Comparison of ENCODE assay signal across 16 cellular contexts in the genomic region with DNA sequence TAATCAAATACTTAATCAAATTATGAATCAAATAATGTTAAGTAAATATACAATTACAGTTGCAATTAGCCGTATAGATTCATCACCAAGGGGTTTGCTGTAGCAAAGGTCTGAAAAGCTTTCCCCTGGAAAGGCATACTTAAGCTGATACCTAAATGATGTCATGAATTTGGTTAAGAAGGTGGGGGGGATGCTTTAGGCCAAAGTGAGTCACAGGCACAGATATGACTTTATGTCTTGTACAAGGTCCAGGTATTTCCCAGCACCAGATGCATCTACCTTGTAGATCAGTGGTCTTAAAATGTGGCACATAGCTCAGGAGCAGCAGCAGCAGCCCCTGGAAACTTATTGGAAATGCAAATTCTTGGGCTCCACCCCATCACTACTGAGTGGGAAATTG.
DNase-seq lines count a peak whose midpoint lies in the region; ATAC-seq, FAIRE-seq and TF ChIP-seq lines count a peak whose summit lies in the region.
"Had no signal": no experiment of that assay in that cellular context is flagged by ENCODE, and none has a peak within 500 bp of the region (broad histone marks: within the 10 kb centered on the region; RNA-seq: fewer than 3 reads in every experiment).

No MANE protein-coding gene starts in this region.

- no peaks in the 10 kb centered on the region for H3K4me1 ChIP-seq in HepG2 (ENCODE audit: insufficient read depth, low read length)
- no peaks in the 10 kb centered on the region for H3K4me1 ChIP-seq in right lobe of liver
- H3K4me1 ChIP-seq in psoas muscle = no peaks in the 10 kb centered on the region
- H3K4me1 ChIP-seq: left ventricle myocardium inferior, testis had no signal

- CTCF ChIA-PET in HepG2 (lab: Yijun Ruan, JAX; ENCODE audit: low intra/inter-chr PET ratio, low total read pairs) = no interaction called here

- H3K9me3 ChIP-seq in HepG2 (ENCODE audit: low read length) = peaks cover 81% of the 10 kb centered on the region
- H3K9me3 ChIP-seq in right lobe of liver = no peaks in the 10 kb centered on the region
- H3K9me3 ChIP-seq in psoas muscle = no peaks in the 10 kb centered on the region
- H3K9me3 ChIP-seq: left ventricle myocardium inferior, neutrophil, testis had no signal

- TF ChIP-seq CTCF in HepG2 (CRISPR knock-in tag; IDR thresholded peaks at IDR 0.05) (no peak), right lobe of liver (IDR thresholded peaks at IDR 0.05) (no peak), psoas muscle (IDR thresholded peaks at IDR 0.05) (no peak), brain microvascular endothelial cell (IDR thresholded peaks at IDR 0.05; ENCODE audit: low read depth, low read length, missing control alignments) (no peak)

- POLR2A ChIA-PET in HepG2 (lab: Yijun Ruan, JAX) = no interaction called here

- intact Hi-C loops in HepG2 (cut with micrococcal nuclease; ENCODE audit: unreplicated experiment) = no loop called here
- intact Hi-C loops in right lobe of liver (cut with DNase I) = no loop called here
- intact Hi-C loops in psoas muscle (cut with DNase I) = no loop called here

- no peak overlapping the region for H3K9ac ChIP-seq in HepG2 (ENCODE audit: insufficient read depth, low read depth, low read length)

- H3K79me2 ChIP-seq in HepG2 (ENCODE audit: insufficient read depth, low read length) = no peaks in the 10 kb centered on the region

- no peak for ATAC-seq in HepG2
- ATAC-seq in right lobe of liver = no peak
- ATAC-seq in psoas muscle = no peak

- WGBS in HepG2 (ENCODE audit: low lambda C conversion rate) = 68% methylated on average over 1 of the region's 1 CpG
- WGBS in right lobe of liver (ENCODE audit: insufficient coverage, low coverage, low lambda C conversion rate, missing lambda C conversion rate) = 77% methylated on average over 1 of the region's 1 CpG
- WGBS in psoas muscle, 3 donors = 96 to 100% (median 97%) methylated on average over 1 of the region's 1 CpG

- H4K20me1 ChIP-seq in HepG2 (ENCODE audit: insufficient read depth, low read length) = no peaks in the 10 kb centered on the region

- no peak overlapping the region for H2AFZ ChIP-seq in HepG2 (ENCODE audit: low read length)

- no peak for FAIRE-seq in HepG2 (lab: Jason Lieb, UNC)
- FAIRE-seq: TTC549 had no signal

- TF ChIP-seq EP300 in HepG2 (IDR thresholded peaks at IDR 0.05; ENCODE audit: low read depth in 2 of 2, low read length in 2 of 2) (no peak), HepG2 (CRISPR knock-in tag; IDR thresholded peaks at IDR 0.05; ENCODE audit: borderline replicate concordance) (no peak)

- H3K27ac ChIP-seq in HepG2 (ENCODE audit: extremely low read length, insufficient read depth, low read length) = no peak overlapping the region
- H3K27ac ChIP-seq in right lobe of liver = no peak overlapping the region
- H3K27ac ChIP-seq in psoas muscle = no peak overlapping the region
- no peak overlapping the region for H3K27ac ChIP-seq in brain microvascular endothelial cell
- H3K27ac ChIP-seq: left ventricle myocardium inferior, neutrophil, testis had no signal

- DNase-seq in HepG2 (ENCODE audit: low spot score) (no peak), right lobe of liver (no peak), RPMI7951 (ENCODE audit: low read depth) (peak; percentile 48), glomerular visceral epithelial cell (ENCODE audit: extremely low spot score) (peak; percentile 6), psoas muscle (no peak), T-helper 2 cell (no peak), brain microvascular endothelial cell (no peak)
- DNase-seq: activated naive CD8-positive, alpha-beta T cell treated with anti-CD3 and anti-CD28 coated beads, Interleukin-2, amount 10 ng/mL, durations not matched to agents 7 days and 5 days; CD4-positive, alpha-beta memory T cell; left ventricle myocardium inferior; NCI-H1105 treated with DMSO at 0.1 percent for 48 hours; NCI-H524 treated with DMSO at 0.1 percent for 48 hours; Right ventricle myocardium superior; testis had no signal

- H3K36me3 ChIP-seq in HepG2 (replicated peaks in 1 of 2; ENCODE audit: control insufficient read depth in 1 of 2, insufficient read depth in 2 of 2, low read length in 2 of 2) (no peaks in the 10 kb centered on the region), right lobe of liver (no peaks in the 10 kb centered on the region), psoas muscle (ENCODE audit: insufficient read depth in 1 of 2, low read depth in 1 of 2) (no peaks in the 10 kb centered on the region), brain microvascular endothelial cell (replicated peaks) (no peaks in the 10 kb centered on the region)
- H3K36me3 ChIP-seq: left ventricle myocardium inferior, neutrophil had no signal

- H3K4me2 ChIP-seq in HepG2 (ENCODE audit: low read depth, low read length) = no peak overlapping the region

- BruUV-seq in HepG2 (replicated peaks; lab: Mats Ljungman, UMichigan) = no TSS peak

- in situ Hi-C loops in HepG2 (cut with HindIII; ENCODE audit: extremely low pct_ligation_motif_present, low pct_unique_long_range_greater_than_20kb) (no loop called here), brain microvascular endothelial cell (cut with HindIII; ENCODE audit: low pct_ligation_motif_present, low sequenced_read_pairs) (no loop called here)

- H3K4me3 ChIP-seq in HepG2 (replicated peaks in 1 of 3; ENCODE audit: insufficient read depth in 1 of 3, low read depth in 2 of 3, low read length in 3 of 3) (no peak overlapping the region), right lobe of liver (no peak overlapping the region), psoas muscle (no peak overlapping the region), brain microvascular endothelial cell (ENCODE audit: low read depth, low read length) (no peak overlapping the region)
- H3K4me3 ChIP-seq: left ventricle myocardium inferior, testis had no signal

- no peak for TF ChIP-seq POLR2A in HepG2 (IDR thresholded peaks at IDR 0.05; ENCODE audit: insufficient read depth in 1 of 2, low read depth in 2 of 2, low read length in 2 of 2)
- TF ChIP-seq POLR2A in right lobe of liver (IDR thresholded peaks at IDR 0.05) = no peak

- H3K27me3 ChIP-seq in HepG2 (ENCODE audit: control insufficient read depth in 1 of 2, insufficient read depth in 2 of 2, low read length in 2 of 2) (no peaks in the 10 kb centered on the region), right lobe of liver (no peaks in the 10 kb centered on the region), psoas muscle (ENCODE audit: insufficient read depth in 3 of 3, low read length in 2 of 3) (peaks cover 0 to 3% (median 0%) of the 10 kb centered on the region in 3 donors), brain microvascular endothelial cell (replicated peaks) (no peaks in the 10 kb centered on the region)
- H3K27me3 ChIP-seq: testis had no signal

- TF ChIP-seq RAD21 in HepG2 (CRISPR knock-in tag; IDR thresholded peaks at IDR 0.05) = no peak

TF ChIP-seq in HepG2, 621 proteins besides CTCF, POLR2A, EP300 and RAD21 (continues in another document):
- TF ChIP-seq, protein P1, sequence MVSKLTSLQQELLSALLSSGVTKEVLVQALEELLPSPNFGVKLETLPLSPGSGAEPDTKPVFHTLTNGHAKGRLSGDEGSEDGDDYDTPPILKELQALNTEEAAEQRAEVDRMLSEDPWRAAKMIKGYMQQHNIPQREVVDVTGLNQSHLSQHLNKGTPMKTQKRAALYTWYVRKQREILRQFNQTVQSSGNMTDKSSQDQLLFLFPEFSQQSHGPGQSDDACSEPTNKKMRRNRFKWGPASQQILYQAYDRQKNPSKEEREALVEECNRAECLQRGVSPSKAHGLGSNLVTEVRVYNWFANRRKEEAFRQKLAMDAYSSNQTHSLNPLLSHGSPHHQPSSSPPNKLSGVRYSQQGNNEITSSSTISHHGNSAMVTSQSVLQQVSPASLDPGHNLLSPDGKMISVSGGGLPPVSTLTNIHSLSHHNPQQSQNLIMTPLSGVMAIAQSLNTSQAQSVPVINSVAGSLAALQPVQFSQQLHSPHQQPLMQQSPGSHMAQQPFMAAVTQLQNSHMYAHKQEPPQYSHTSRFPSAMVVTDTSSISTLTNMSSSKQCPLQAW (CRISPR knock-in tag; IDR thresholded peaks at IDR 0.05) = no peak
- TF ChIP-seq PITX1 (CRISPR knock-in tag; IDR thresholded peaks at IDR 0.05) (no peak), GABPA (IDR thresholded peaks at IDR 0.05; ENCODE audit: low read depth, low read length) (no peak), GABPA (CRISPR knock-in tag; IDR thresholded peaks at IDR 0.05; ENCODE audit: low read depth) (no peak), ATF7 (IDR thresholded peaks at IDR 0.05) (peak; percentile 57; the same call in 1 of the 2 replicates), ATF7 (CRISPR knock-in tag; IDR thresholded peaks at IDR 0.05) (no peak), ZNF44 (CRISPR knock-in tag; IDR thresholded peaks at IDR 0.05) (no peak), ZNF496 (CRISPR knock-in tag; IDR thresholded peaks at IDR 0.05; ENCODE audit: insufficient replicate concordance) (no peak), DNMT1 (CRISPR knock-in tag; IDR thresholded peaks at IDR 0.05) (no peak)
- TF ChIP-seq, protein P2, sequence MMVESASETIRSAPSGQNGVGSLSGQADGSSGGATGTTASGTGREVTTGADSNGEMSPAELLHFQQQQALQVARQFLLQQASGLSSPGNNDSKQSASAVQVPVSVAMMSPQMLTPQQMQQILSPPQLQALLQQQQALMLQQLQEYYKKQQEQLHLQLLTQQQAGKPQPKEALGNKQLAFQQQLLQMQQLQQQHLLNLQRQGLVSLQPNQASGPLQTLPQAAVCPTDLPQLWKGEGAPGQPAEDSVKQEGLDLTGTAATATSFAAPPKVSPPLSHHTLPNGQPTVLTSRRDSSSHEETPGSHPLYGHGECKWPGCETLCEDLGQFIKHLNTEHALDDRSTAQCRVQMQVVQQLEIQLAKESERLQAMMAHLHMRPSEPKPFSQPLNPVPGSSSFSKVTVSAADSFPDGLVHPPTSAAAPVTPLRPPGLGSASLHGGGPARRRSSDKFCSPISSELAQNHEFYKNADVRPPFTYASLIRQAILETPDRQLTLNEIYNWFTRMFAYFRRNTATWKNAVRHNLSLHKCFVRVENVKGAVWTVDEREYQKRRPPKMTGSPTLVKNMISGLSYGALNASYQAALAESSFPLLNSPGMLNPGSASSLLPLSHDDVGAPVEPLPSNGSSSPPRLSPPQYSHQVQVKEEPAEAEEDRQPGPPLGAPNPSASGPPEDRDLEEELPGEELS (CRISPR knock-in tag; IDR thresholded peaks at IDR 0.05) = no peak

Comparison
In these comparisons a context has a peak if more than half of its experiments do, and no peak if none do; other contexts are left out.
1. DNase-seq: peak in RPMI7951 (single experiment) and glomerular visceral epithelial cell (single experiment); none in HepG2 (single experiment), right lobe of liver (0 of 3), psoas muscle (0 of 2), T-helper 2 cell (0 of 5) and brain microvascular endothelial cell (single experiment).